Comparison of ENCODE assay signal across 8 cellular contexts in the genomic region with DNA sequence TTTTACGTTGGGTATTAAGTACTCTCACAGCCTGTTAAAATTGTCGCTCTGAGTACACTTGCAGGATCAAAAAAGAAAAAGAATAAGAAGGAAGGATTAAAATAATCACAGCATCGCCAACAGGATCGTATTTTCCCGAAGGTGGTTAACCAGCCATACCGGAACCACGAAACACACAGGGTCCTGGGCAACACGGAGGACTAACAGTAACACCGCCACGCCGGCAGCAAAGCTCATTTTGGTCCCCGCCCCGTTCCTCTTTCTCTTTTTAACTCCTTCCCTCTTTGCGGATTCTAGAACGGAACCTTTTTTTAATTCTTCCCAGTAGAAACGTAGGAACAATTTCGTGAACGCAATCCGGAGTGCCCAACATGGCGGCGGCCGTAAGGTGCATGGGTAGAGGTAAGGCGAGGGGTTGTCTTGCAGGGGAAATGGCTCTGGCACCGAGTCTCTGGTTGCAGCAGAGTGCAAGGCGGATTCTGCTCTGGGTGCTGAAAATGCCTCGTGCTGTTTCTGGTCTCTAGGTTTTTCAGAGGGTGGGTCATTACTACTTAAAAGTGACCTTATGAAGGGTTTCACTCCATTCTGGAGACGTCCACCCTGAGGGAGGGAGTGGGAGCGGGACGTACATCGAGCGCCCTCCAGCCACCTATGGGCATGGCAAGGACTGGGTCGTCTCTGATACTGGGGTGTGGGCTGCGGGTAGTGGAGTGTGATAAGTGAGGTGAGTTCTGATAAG. TPM values are rescaled to one million over a fixed set of nuclear protein-coding genes. Genes with fewer than 3 reads are reported as not detected.
DNase-seq lines count a peak whose midpoint lies in the region; ATAC-seq, FAIRE-seq and TF ChIP-seq lines count a peak whose summit lies in the region.

Gene MRPL1 (plus strand): TSS at position 353 of the 739 bp plus-strand sequence. CDS start 19 bp downstream, at position 372.

- no peaks in the 10 kb centered on the region for H3K9me2 ChIP-seq in OCI-LY7 (ENCODE audit: insufficient read depth, low read length)

- intact Hi-C loops in OCI-LY7 (cut with micrococcal nuclease; ENCODE audit: unreplicated experiment) (loop anchor here (1.0 to 2.0 kb wide), 3 partner anchors 30 to 44 kb away; no protein-coding TSS in a partner anchor), endothelial cell of umbilical vein (cut with micrococcal nuclease) (loop anchor here (1.0 to 5.0 kb wide), 12 partner anchors 8 to 1790 kb away; partner anchors contain the start of genes BMP2K, CCNI and FRAS1)

- POLR2A ChIA-PET in OCI-LY7 (lab: Charles Lee) (interaction anchor here (0.6 to 3.9 kb wide), 23 partner anchors 9 to 1713 kb away, joined by 3 to 35 read pairs (median 5); no protein-coding TSS in a partner anchor), endothelial cell of umbilical vein (lab: Charles Lee) (interaction anchor here (0.7 to 2.0 kb wide), 9 partner anchors 11 to 164 kb away, joined by 3 to 25 read pairs (median 5); partner anchors contain the start of gene CNOT6L)

- DNase-seq in D341Med (ENCODE audit: low spot score) (peak; percentile 85), HuH-7.5 (ENCODE audit: low spot score) (peak; percentile 27), OCI-LY7 (ENCODE audit: low spot score) (peak; percentile 96), activated T-cell treated with anti-CD3 and anti-CD28 coated beads for 1 hour (ENCODE audit: low read depth) (peak; percentile 78), endothelial cell of umbilical vein (ENCODE audit: low read depth, low spot score) (peak; percentile 97), middle frontal gyrus (ENCODE audit: extremely low spot score, low spot score) (peak; percentile 87)
- DNase-seq in stimulated activated CD8-positive, alpha-beta memory T cell treated with anti-CD3 and anti-CD28 coated beads, Interleukin-2, amount 100 ng/mL, for 48 hours (ENCODE audit: low read depth in 2 of 2): peak; percentile 71 to 80

- H3K27ac ChIP-seq in OCI-LY7 (ENCODE audit: low read depth, low read length, poor library complexity, severe bottlenecking): peak within 1 kb of the TSS; percentile 94
- peak within 1 kb of the TSS; percentile 100 for H3K27ac ChIP-seq in endothelial cell of umbilical vein (ENCODE audit: insufficient read depth, low read depth, low read length)

- peak; percentile 71 for ATAC-seq in GM21526 (IDR thresholded peaks at IDR 0.05; ENCODE audit: low FRiP score, unreplicated experiment)

- no peaks in the 10 kb centered on the region for H3K27me3 ChIP-seq in endothelial cell of umbilical vein (ENCODE audit: control insufficient read depth in 2 of 2, insufficient read depth in 2 of 2, low read length in 2 of 2)

- peak; percentile 62 for TF ChIP-seq CTCF in OCI-LY7 (conservative IDR thresholded peaks at IDR 0.05; ENCODE audit: low read length)
- no peak for TF ChIP-seq CTCF in endothelial cell of umbilical vein (IDR thresholded peaks at IDR 0.05; ENCODE audit: extremely low read depth in 1 of 2, insufficient read depth in 1 of 2, low read depth in 1 of 2, low read length in 2 of 2)

- peak; percentile 91 for TF ChIP-seq POLR2A in endothelial cell of umbilical vein (IDR thresholded peaks at IDR 0.05; ENCODE audit: low read depth, low read length)

- H3K36me3 ChIP-seq in OCI-LY7 (ENCODE audit: insufficient read depth, low read length) (peaks cover 18% of the 10 kb centered on the region), endothelial cell of umbilical vein (ENCODE audit: control insufficient read depth in 2 of 2, extremely low read depth in 1 of 2, insufficient read depth in 2 of 2, low read length in 2 of 2) (no peaks in the 10 kb centered on the region)

- BruUV-seq in OCI-LY7 (replicated peaks; lab: Mats Ljungman, UMichigan) (no TSS peak), endothelial cell of umbilical vein (replicated peaks; lab: Mats Ljungman, UMichigan) (no TSS peak)

- H4K20me1 ChIP-seq in OCI-LY7 (ENCODE audit: insufficient read depth, low read length) (no peaks in the 10 kb centered on the region), endothelial cell of umbilical vein (replicated peaks; ENCODE audit: control insufficient read depth, extremely low read depth, insufficient read depth, low read length) (no peaks in the 10 kb centered on the region)

- H3K4me1 ChIP-seq in OCI-LY7 (ENCODE audit: insufficient read depth, low read length, poor library complexity, severe bottlenecking) (peaks cover 27% of the 10 kb centered on the region), endothelial cell of umbilical vein (ENCODE audit: control insufficient read depth, extremely low read depth, insufficient read depth, low read length) (peaks cover 14% of the 10 kb centered on the region)

- H2AFZ ChIP-seq in OCI-LY7 (ENCODE audit: low read length) (peak within 1 kb of the TSS; percentile 99), endothelial cell of umbilical vein (ENCODE audit: low read depth, low read length) (peak within 1 kb of the TSS; percentile 83)

- H3K9ac ChIP-seq in endothelial cell of umbilical vein (replicated peaks; ENCODE audit: extremely low read depth, insufficient read depth, low read length): peak within 1 kb of the TSS; percentile 100

- H3K9me3 ChIP-seq in OCI-LY7 (ENCODE audit: low read length): no peaks in the 10 kb centered on the region
- no peaks in the 10 kb centered on the region for H3K9me3 ChIP-seq in endothelial cell of umbilical vein (replicated peaks; ENCODE audit: control insufficient read depth, insufficient read depth, low read length)

- H3K4me3 ChIP-seq in OCI-LY7 (ENCODE audit: low read depth, low read length, poor library complexity, severe bottlenecking) (peak within 1 kb of the TSS; percentile 73), endothelial cell of umbilical vein (replicated peaks in 1 of 3; ENCODE audit: insufficient read depth in 1 of 3, low read depth in 1 of 3, low read length in 3 of 3) (peak within 1 kb of the TSS; percentile 86 to 98 (median 88))

- peak; percentile 88 for FAIRE-seq in endothelial cell of umbilical vein (lab: Jason Lieb, UNC)

- CTCF ChIA-PET in OCI-LY7 (lab: Charles Lee; ENCODE audit: unreplicated experiment): interaction anchor here (0.5 to 1.2 kb wide), 3 partner anchors 41 to 285 kb away, joined by 3 to 12 read pairs (median 4); no protein-coding TSS in a partner anchor
- CTCF ChIA-PET in endothelial cell of umbilical vein (lab: Charles Lee): interaction anchor here (0.7 to 1.7 kb wide), 30 partner anchors 8 to 243 kb away, joined by 3 to 20 read pairs (median 4); partner anchors contain the start of gene FRAS1

- peaks cover 43% of the 10 kb centered on the region for H3K79me2 ChIP-seq in OCI-LY7 (ENCODE audit: insufficient read depth, low read depth, low read length)
- peaks cover 46% of the 10 kb centered on the region for H3K79me2 ChIP-seq in endothelial cell of umbilical vein (ENCODE audit: control insufficient read depth, insufficient read depth, low read length)

- H3K9me1 ChIP-seq in endothelial cell of umbilical vein (replicated peaks; ENCODE audit: control insufficient read depth, extremely low read depth, insufficient read depth, low read length): no peaks in the 10 kb centered on the region

- peak within 1 kb of the TSS; percentile 80 for H3K4me2 ChIP-seq in OCI-LY7 (ENCODE audit: low read length)
- peak within 1 kb of the TSS; percentile 98 for H3K4me2 ChIP-seq in endothelial cell of umbilical vein (ENCODE audit: insufficient read depth, low read length)

- dilution Hi-C loops in endothelial cell of umbilical vein (cut with MboI; ENCODE audit: extremely low pct_ligation_motif_present, low sequenced_read_pairs): no loop called here

TF ChIP-seq in endothelial cell of umbilical vein, 7 proteins besides CTCF, POLR2A, EP300 and RAD21:
- TF ChIP-seq GATA2 (IDR thresholded peaks at IDR 0.05; ENCODE audit: insufficient read depth, insufficient read length, low read depth, low read length): no peak
- TF ChIP-seq FOS (IDR thresholded peaks at IDR 0.05; ENCODE audit: borderline replicate concordance, insufficient read depth, low read length): peak; percentile 15
- peak; percentile 90 for TF ChIP-seq POLR2AphosphoS5 (IDR thresholded peaks at IDR 0.05; ENCODE audit: insufficient read depth, low read depth, low read length)
- no peak for TF ChIP-seq JUN (IDR thresholded peaks at IDR 0.05; ENCODE audit: borderline replicate concordance, insufficient read depth, insufficient read length, low read depth)
- peak; percentile 51 for TF ChIP-seq MAX (IDR thresholded peaks at IDR 0.05; ENCODE audit: insufficient read depth, insufficient read length)
- no peak for TF ChIP-seq EZH2 (IDR thresholded peaks at IDR 0.05; ENCODE audit: borderline replicate concordance, low read depth, low read length, severe bottlenecking)
- peak; percentile 3 for TF ChIP-seq MYC (IDR thresholded peaks at IDR 0.05; ENCODE audit: low read depth, low read length)
TF ChIP-seq in endothelial cell of umbilical vein: peak in this region for 4.

RNA-seq across cellular contexts. Expression of gene MRPL1, which starts in this region (rescaled TPM):
- total RNA-seq in OCI-LY7 (2014; rRNA removed; shearing (Covaris generic)): 16.6 and 22.6 TPM in 2 replicates
- total RNA-seq in OCI-LY7 (2022) (30.0 and 37.4 TPM in 2 replicates), endothelial cell of umbilical vein (38.6 and 42.9 TPM in 2 replicates)
- 6.0 and 11.5 TPM in 2 replicates for polyA plus RNA-seq in endothelial cell of umbilical vein
- 27.7 and 31.5 TPM in 2 replicates for polyA plus RNA-seq in endothelial cell of umbilical vein (2011; cell fraction: cytosol; rRNA removed)
- polyA plus RNA-seq in endothelial cell of umbilical vein (2011; cell fraction: nucleus; rRNA removed): 14.3 and 25.2 TPM in 2 replicates
- polyA plus RNA-seq in endothelial cell of umbilical vein (2012): 25.2 and 49.8 TPM in 2 replicates
- 6.3 and 11.2 TPM in 2 replicates for polyA minus RNA-seq in endothelial cell of umbilical vein
- polyA minus RNA-seq in endothelial cell of umbilical vein (2011; cell fraction: cytosol; rRNA and poly(A)+ RNA removed): 4.5 TPM
- 14.1 and 19.9 TPM in 2 replicates for polyA minus RNA-seq in endothelial cell of umbilical vein (2011; cell fraction: nucleus; rRNA and poly(A)+ RNA removed)

Comparison
In these comparisons a context has a peak if more than half of its experiments do, and no peak if none do; other contexts are left out.
1. Peak in every context shown above with its lines: DNase-seq, ATAC-seq, H3K4me3 ChIP-seq and H3K27ac ChIP-seq.
2. DNase-seq: peak in every context shown above with its lines; median percentile 97 in endothelial cell of umbilical vein; 96 in OCI-LY7; 87 in middle frontal gyrus; 85 in D341Med; 78 in activated T-cell treated with anti-CD3 and anti-CD28 coated beads for 1 hour; 76 in stimulated activated CD8-positive, alpha-beta memory T cell treated with anti-CD3 and anti-CD28 coated beads, Interleukin-2, amount 100 ng/mL, for 48 hours; 27 in HuH-7.5.